8 cellular contexts compared by ENCODE assay signal in the genomic region with DNA sequence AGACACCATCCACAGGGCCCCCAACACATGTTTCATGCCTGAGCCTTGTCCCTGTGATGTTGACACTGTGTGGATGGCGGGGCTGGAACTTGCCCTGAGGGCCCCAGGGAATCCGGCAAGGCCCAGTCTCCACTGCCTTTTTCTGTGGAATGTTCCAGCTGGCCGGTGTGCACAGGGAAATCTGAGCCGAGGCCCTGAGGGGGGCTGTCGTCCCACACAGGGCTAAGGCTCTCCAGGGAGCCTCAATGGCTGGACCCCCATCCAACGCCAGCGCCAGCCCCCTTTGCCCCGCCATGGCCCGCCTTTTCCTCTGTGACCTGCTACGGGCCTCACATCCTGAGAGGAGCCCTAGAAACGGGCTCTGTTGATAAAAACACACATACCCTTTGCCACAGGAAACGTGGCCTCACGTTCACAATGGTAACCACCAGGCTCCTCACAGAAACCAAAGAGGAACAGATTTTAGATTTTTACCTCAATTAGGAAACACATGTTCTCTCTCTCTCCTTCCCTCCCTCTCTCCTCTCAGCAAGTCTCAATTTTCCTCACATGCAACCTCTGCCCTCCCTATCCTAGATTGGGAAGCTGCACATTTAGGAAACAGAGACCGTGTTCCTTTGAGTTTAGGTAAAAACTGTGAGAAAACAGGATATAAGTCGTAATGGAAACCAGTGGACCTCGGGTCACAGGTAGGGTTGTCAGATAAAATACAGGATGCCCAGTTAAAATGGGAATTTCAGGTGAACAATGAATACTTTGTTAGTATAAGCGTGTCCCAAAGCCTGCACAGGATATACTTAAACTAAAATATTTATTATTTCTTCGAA. TPM values are rescaled to one million over a fixed set of nuclear protein-coding genes. Genes with fewer than 3 reads are reported as not detected.
DNase-seq lines count a peak whose midpoint lies in the region; ATAC-seq, FAIRE-seq and TF ChIP-seq lines count a peak whose summit lies in the region.

No MANE protein-coding gene starts in this region.

- H3K4me1 Mint-ChIP-seq in activated CD4-positive, alpha-beta memory T cell treated with anti-CD3 and anti-CD28 coated beads for 36 hours (ENCODE audit: low read depth): peaks cover 88% of the 10 kb centered on the region

- H3K36me3 Mint-ChIP-seq in activated CD4-positive, alpha-beta memory T cell treated with anti-CD3 and anti-CD28 coated beads for 36 hours: peaks cover 25% of the 10 kb centered on the region

- DNase-seq in activated CD4-positive, alpha-beta memory T cell treated with anti-CD3 and anti-CD28 coated beads for 36 hours: peak; percentile 85
- DNase-seq in esophagus squamous epithelium (lab: John Stamatoyannopoulos, UW) (no peak), NCI-H1092 (lab: John Stamatoyannopoulos, UW) (no peak), frontal cortex (ENCODE audit: low spot score in 2 of 2) (no peak), AG08396 (ENCODE audit: low spot score) (no peak), left lung (no peak)
- peak; percentile 55 to 59 for DNase-seq in stimulated activated CD8-positive, alpha-beta memory T cell treated with anti-CD3 and anti-CD28 coated beads, Interleukin-15, amount 100 ng/mL, for 48 hours (ENCODE audit: low read depth in 2 of 2)

- WGBS in esophagus squamous epithelium, 2 donors: 52 to 59% methylated on average over 11 to 16 of the region's 18 CpGs

- no peak for FAIRE-seq in frontal cortex (lab: Jason Lieb, UNC)

- H3K27ac ChIP-seq in esophagus squamous epithelium (peak overlapping the region; percentile 26 to 73 (median 50)), left lung (peak overlapping the region in 1 of 2 donors; percentile 43)

- no peaks in the 10 kb centered on the region for H3K27me3 Mint-ChIP-seq in activated CD4-positive, alpha-beta memory T cell treated with anti-CD3 and anti-CD28 coated beads for 36 hours

- H3K9me3 Mint-ChIP-seq in activated CD4-positive, alpha-beta memory T cell treated with anti-CD3 and anti-CD28 coated beads for 36 hours: peaks cover 2% of the 10 kb centered on the region

- H3K4me3 ChIP-seq in esophagus squamous epithelium: no peak overlapping the region
- H3K4me3 ChIP-seq in left lung: no peak overlapping the region

- H3K4me3 Mint-ChIP-seq in activated CD4-positive, alpha-beta memory T cell treated with anti-CD3 and anti-CD28 coated beads for 36 hours: peak overlapping the region; percentile 62

- TF ChIP-seq POLR2A in esophagus squamous epithelium (IDR thresholded peaks at IDR 0.05): peak in 1 of 4 donors; percentile 25

- ATAC-seq in HG02973 (IDR thresholded peaks at IDR 0.05; ENCODE audit: unreplicated experiment) (peak; percentile 61), left lung (no peak)

- TF ChIP-seq CTCF in esophagus squamous epithelium (IDR thresholded peaks at IDR 0.05) (no peak), left lung (IDR thresholded peaks at IDR 0.05) (no peak)

- peaks cover 22 to 91% (median 65%) of the 10 kb centered on the region in 3 donors for H3K4me1 ChIP-seq in esophagus squamous epithelium
- no peaks in the 10 kb centered on the region for H3K4me1 ChIP-seq in left lung

- POLR2A ChIA-PET in activated CD4-positive, alpha-beta memory T cell treated with anti-CD3 and anti-CD28 coated beads for 36 hours (lab: Charles Lee): interaction anchor here (4.2 to 8.7 kb wide), 2 partner anchors 15 to 27 kb away, joined by 32 to 97 read pairs; partner anchors contain the start of gene ZNF831

- H3K36me3 ChIP-seq in esophagus squamous epithelium: no peaks in the 10 kb centered on the region
- no peaks in the 10 kb centered on the region for H3K36me3 ChIP-seq in left lung

- intact Hi-C loops in activated CD4-positive, alpha-beta memory T cell treated with anti-CD3 and anti-CD28 coated beads for 36 hours (cut with micrococcal nuclease): loop anchor here (1.0 to 5.0 kb wide), 3 partner anchors 10 to 48 kb away; no protein-coding TSS in a partner anchor
- intact Hi-C loops in esophagus squamous epithelium (cut with DNase I) (no loop called here), left lung (cut with DNase I) (no loop called here)

- CTCF ChIA-PET in activated CD4-positive, alpha-beta memory T cell treated with anti-CD3 and anti-CD28 coated beads for 36 hours (lab: Charles Lee): interaction anchor here (5.2 kb wide), 1 partner anchor 16 kb away, joined by 32 read pairs; the partner anchor contains the start of gene ZNF831

- H3K9me3 ChIP-seq in esophagus squamous epithelium: no peaks in the 10 kb centered on the region
- H3K9me3 ChIP-seq in left lung: no peaks in the 10 kb centered on the region

- peak overlapping the region; percentile 92 for H3K27ac Mint-ChIP-seq in activated CD4-positive, alpha-beta memory T cell treated with anti-CD3 and anti-CD28 coated beads for 36 hours

- H3K27me3 ChIP-seq in esophagus squamous epithelium (no peaks in the 10 kb centered on the region), left lung (peaks cover 0 to 16% of the 10 kb centered on the region in 2 donors)

RNA-seq across cellular contexts. Expression of gene ZNF831, which starts 13.7 kb away (rescaled TPM):
- 1 to 10 TPM; 7.6 to 9.4 TPM for total RNA-seq in activated CD4-positive, alpha-beta memory T cell treated with anti-CD3 and anti-CD28 coated beads for 36 hours
- total RNA-seq in esophagus squamous epithelium (1 to 10 TPM in 1 of 4 donors, under 1 TPM in 3; 0.38 to 1.7 (median 0.60) TPM), frontal cortex (under 0.01 TPM), left lung (1 to 10 TPM in 1 of 2 donors, under 1 TPM in 1; 0.38 to 1.1 TPM)

Comparison
In these comparisons a context has a peak if more than half of its experiments do, and no peak if none do; other contexts are left out.
1. DNase-seq: peak in activated CD4-positive, alpha-beta memory T cell treated with anti-CD3 and anti-CD28 coated beads for 36 hours (single experiment) and stimulated activated CD8-positive, alpha-beta memory T cell treated with anti-CD3 and anti-CD28 coated beads, Interleukin-15, amount 100 ng/mL, for 48 hours (2 of 2); none in esophagus squamous epithelium (single experiment), NCI-H1092 (single experiment), frontal cortex (0 of 2), AG08396 (single experiment) and left lung (0 of 2).